12 cellular contexts compared by ENCODE assay signal in genomic region chr17:40664582-40665333, GRCh38. TPM values are rescaled to one million over a fixed set of nuclear protein-coding genes. Genes with fewer than 3 reads are reported as not detected.
DNase-seq lines count a peak whose midpoint lies in the region; ATAC-seq and TF ChIP-seq lines count a peak whose summit lies in the region.
"Had no signal": no experiment of that assay in that cellular context is flagged by ENCODE, and none has a peak within 500 bp of the region (broad histone marks: within the 10 kb centered on the region; RNA-seq: fewer than 3 reads in every experiment).

KRT222 (minus strand) TSS chr17:40665177; CDS start chr17:40665099, 78 bp downstream.

- H3K27me3 Mint-ChIP-seq in activated CD8-positive, alpha-beta memory T cell treated with anti-CD3 and anti-CD28 coated beads, Interleukin-2, amount 10 ng/mL, durations not matched to agents 7 days and 5 days, result peaks cover 44% of the 10 kb centered on the region

- H3K27ac ChIP-seq in caudate nucleus (ENCODE audit: low read depth, low read length), result peak within 1 kb of the TSS; percentile 11
- H3K27ac ChIP-seq in mesenchymal stem cell (ENCODE audit: low read length, poor library complexity, severe bottlenecking), result peak within 1 kb of the TSS; percentile 1
- H3K27ac ChIP-seq in upper lobe of left lung, result no peak within 1 kb of the TSS
- H3K27ac ChIP-seq: RWPE1 had no signal

- H4K91ac ChIP-seq in mesenchymal stem cell (ENCODE audit: low read length), result no peak within 1 kb of the TSS

- peak within 1 kb of the TSS; percentile 44 for H3K4me2 ChIP-seq in mesenchymal stem cell (ENCODE audit: low read length, poor library complexity, severe bottlenecking)

- H3K9me3 Mint-ChIP-seq in activated CD8-positive, alpha-beta memory T cell treated with anti-CD3 and anti-CD28 coated beads, Interleukin-2, amount 10 ng/mL, durations not matched to agents 7 days and 5 days (ENCODE audit: low read depth), result no peaks in the 10 kb centered on the region
- H3K9me3 Mint-ChIP-seq: activated CD4-positive, alpha-beta memory T cell treated with anti-CD3 and anti-CD28 coated beads, Interleukin-2, amount 10 ng/mL, durations not matched to agents 7 days and 5 days had no signal

- peaks cover 6% of the 10 kb centered on the region for H3K4me1 ChIP-seq in mesenchymal stem cell (ENCODE audit: control insufficient read depth, insufficient read depth, low read depth, low read length)
- H3K4me1 ChIP-seq in upper lobe of left lung, result no peaks in the 10 kb centered on the region

- H3K18ac ChIP-seq in mesenchymal stem cell (ENCODE audit: low read depth in 1 of 2, low read length in 2 of 2), result no peak within 1 kb of the TSS

- peak within 1 kb of the TSS; percentile 18 for H2AK5ac ChIP-seq in mesenchymal stem cell (ENCODE audit: low read length, severe bottlenecking)

- no peaks in the 10 kb centered on the region for H3K79me1 ChIP-seq in mesenchymal stem cell (replicated peaks; ENCODE audit: low read length, poor library complexity, severe bottlenecking)

- H3K14ac ChIP-seq in mesenchymal stem cell (ENCODE audit: low read length in 2 of 2), result no peak within 1 kb of the TSS

- TF ChIP-seq CTCF in upper lobe of left lung (IDR thresholded peaks at IDR 0.05), result no peak

- no peak within 1 kb of the TSS for H2BK120ac ChIP-seq in mesenchymal stem cell (ENCODE audit: low read depth, low read length)

- no peak for ATAC-seq in activated CD8-positive, alpha-beta memory T cell treated with anti-CD3 and anti-CD28 coated beads, Interleukin-2, amount 10 ng/mL, durations not matched to agents 7 days and 5 days
- ATAC-seq in HG03378 (IDR thresholded peaks at IDR 0.05; ENCODE audit: unreplicated experiment) (no peak), upper lobe of left lung (ENCODE audit: low FRiP score in 2 of 2) (no peak)

- no peaks in the 10 kb centered on the region for H3K27me3 ChIP-seq in mesenchymal stem cell (ENCODE audit: control insufficient read depth in 1 of 2, insufficient read depth in 1 of 2, low read length in 2 of 2)
- H3K27me3 ChIP-seq in upper lobe of left lung, result peaks cover 0 to 4% (median 0%) of the 10 kb centered on the region in 4 donors

- H3K36me3 ChIP-seq in mesenchymal stem cell (ENCODE audit: control insufficient read depth in 1 of 2, insufficient read depth in 2 of 2, low read depth in 1 of 2, low read length in 2 of 2) (no peaks in the 10 kb centered on the region), upper lobe of left lung (no peaks in the 10 kb centered on the region)

- H2AFZ ChIP-seq in mesenchymal stem cell (ENCODE audit: low read depth, low read length), result no peak within 1 kb of the TSS

- H3K4me3 Mint-ChIP-seq in activated CD8-positive, alpha-beta memory T cell treated with anti-CD3 and anti-CD28 coated beads, Interleukin-2, amount 10 ng/mL, durations not matched to agents 7 days and 5 days, result peak within 1 kb of the TSS; percentile 2
- H3K4me3 Mint-ChIP-seq: activated CD4-positive, alpha-beta memory T cell treated with anti-CD3 and anti-CD28 coated beads, Interleukin-2, amount 10 ng/mL, durations not matched to agents 7 days and 5 days had no signal

- H4K8ac ChIP-seq in mesenchymal stem cell (ENCODE audit: low read length), result no peak within 1 kb of the TSS

- DNase-seq in activated CD8-positive, alpha-beta memory T cell treated with anti-CD3 and anti-CD28 coated beads, Interleukin-2, amount 10 ng/mL, durations not matched to agents 7 days and 5 days, result no peak
- no peak for DNase-seq in activated CD8-positive, alpha-beta memory T cell treated with anti-CD3 and anti-CD28 coated beads, Interleukin-2, amount 50 U/mL, for 48 hours
- peak in 25 of 61 donors; percentile 3 to 48 (median 14) for DNase-seq in caudate nucleus (lab: John Stamatoyannopoulos, UW)
- no peak for DNase-seq in mesenchymal stem cell
- DNase-seq in superior temporal gyrus (ENCODE audit: extremely low spot score), result peak; percentile 48
- DNase-seq in HPDE6-E6E7 (ENCODE audit: extremely low spot score), result no peak
- no peak for DNase-seq in upper lobe of left lung
- DNase-seq: activated CD4-positive, alpha-beta memory T cell treated with anti-CD3 and anti-CD28 coated beads, Interleukin-2, amount 10 ng/mL, durations not matched to agents 7 days and 5 days; effector CD8-positive, alpha-beta T cell; stimulated activated CD8-positive, alpha-beta memory T cell treated with anti-CD3 and anti-CD28 coated beads, Interleukin-4, amount 100 ng/mL, for 48 hours had no signal

- H2BK15ac ChIP-seq in mesenchymal stem cell (ENCODE audit: low read depth, poor library complexity, severe bottlenecking), result peak within 1 kb of the TSS; percentile 23

- H3K4me3 ChIP-seq in mesenchymal stem cell (ENCODE audit: insufficient read depth in 1 of 2, low read depth in 1 of 2, low read length in 2 of 2), result peak within 1 kb of the TSS in 1 of 2 experiments; percentile 70
- H3K4me3 ChIP-seq in upper lobe of left lung, result peak within 1 kb of the TSS in 2 of 4 donors; percentile 0 to 13

- no peaks in the 10 kb centered on the region for H3K9me3 ChIP-seq in mesenchymal stem cell (ENCODE audit: control insufficient read depth, low read length)
- no peaks in the 10 kb centered on the region for H3K9me3 ChIP-seq in upper lobe of left lung

- CTCF ChIA-PET in activated CD8-positive, alpha-beta memory T cell treated with anti-CD3 and anti-CD28 coated beads, Interleukin-2, amount 10 ng/mL, durations not matched to agents 7 days and 5 days (lab: Charles Lee), result interaction anchor here (0.7 to 2.3 kb wide), 2 partner anchors 128 to 984 kb away, joined by 4 to 5 read pairs; no protein-coding TSS in a partner anchor

- H3K4me1 Mint-ChIP-seq in activated CD8-positive, alpha-beta memory T cell treated with anti-CD3 and anti-CD28 coated beads, Interleukin-2, amount 10 ng/mL, durations not matched to agents 7 days and 5 days, result peaks cover 6% of the 10 kb centered on the region

- H3K9ac ChIP-seq in mesenchymal stem cell (ENCODE audit: low read length), result peak within 1 kb of the TSS; percentile 82

- H3K27ac Mint-ChIP-seq in activated CD8-positive, alpha-beta memory T cell treated with anti-CD3 and anti-CD28 coated beads, Interleukin-2, amount 10 ng/mL, durations not matched to agents 7 days and 5 days, result no peak within 1 kb of the TSS
- H3K27ac Mint-ChIP-seq: activated CD4-positive, alpha-beta memory T cell treated with anti-CD3 and anti-CD28 coated beads, Interleukin-2, amount 10 ng/mL, durations not matched to agents 7 days and 5 days had no signal

- WGBS in mesenchymal stem cell, result 15% methylated on average over 9 of the region's 12 CpGs
- 9 to 18% methylated on average over 12 of the region's 12 CpGs for WGBS in upper lobe of left lung, 2 donors

- no peak for TF ChIP-seq EP300 in upper lobe of left lung (IDR thresholded peaks at IDR 0.05)

- no peak for TF ChIP-seq POLR2A in upper lobe of left lung (IDR thresholded peaks at IDR 0.05)

- no peak within 1 kb of the TSS for H3K4ac ChIP-seq in mesenchymal stem cell (ENCODE audit: low read depth in 1 of 2, low read length in 2 of 2)

- H2BK5ac ChIP-seq in mesenchymal stem cell (ENCODE audit: low read depth, low read length, poor library complexity, severe bottlenecking), result no peak within 1 kb of the TSS

- peaks cover 2% of the 10 kb centered on the region for H3K36me3 Mint-ChIP-seq in activated CD8-positive, alpha-beta memory T cell treated with anti-CD3 and anti-CD28 coated beads, Interleukin-2, amount 10 ng/mL, durations not matched to agents 7 days and 5 days

- no peak within 1 kb of the TSS for H2BK12ac ChIP-seq in mesenchymal stem cell (ENCODE audit: low read length in 2 of 2)

- H3K23ac ChIP-seq in mesenchymal stem cell (ENCODE audit: low read length in 2 of 2), result no peak within 1 kb of the TSS

RNA-seq across cellular contexts. Expression of gene KRT222, which starts in this region (rescaled TPM):
- not detected for total RNA-seq in activated CD8-positive, alpha-beta memory T cell treated with anti-CD3 and anti-CD28 coated beads, Interleukin-2, amount 10 ng/mL, durations not matched to agents 7 days and 5 days
- not detected for polyA plus RNA-seq in mesenchymal stem cell (2013, experiment 1 of 2)
- not detected for polyA plus RNA-seq in mesenchymal stem cell (2013, experiment 2 of 2)
- total RNA-seq in upper lobe of left lung, result 1 to 10 TPM in 1 of 6 donors, under 1 TPM in 1, not detected in 4; 0.86 to 1.2 TPM
- total RNA-seq: activated CD4-positive, alpha-beta memory T cell treated with anti-CD3 and anti-CD28 coated beads, Interleukin-2, amount 10 ng/mL, durations not matched to agents 7 days and 5 days had no signal

Comparison
In these comparisons a context has a peak if more than half of its experiments do, and no peak if none do; other contexts are left out.
1. H3K27ac ChIP-seq: peak in caudate nucleus (single experiment) and mesenchymal stem cell (single experiment); none in upper lobe of left lung (0 of 4).